In the genomic region with DNA sequence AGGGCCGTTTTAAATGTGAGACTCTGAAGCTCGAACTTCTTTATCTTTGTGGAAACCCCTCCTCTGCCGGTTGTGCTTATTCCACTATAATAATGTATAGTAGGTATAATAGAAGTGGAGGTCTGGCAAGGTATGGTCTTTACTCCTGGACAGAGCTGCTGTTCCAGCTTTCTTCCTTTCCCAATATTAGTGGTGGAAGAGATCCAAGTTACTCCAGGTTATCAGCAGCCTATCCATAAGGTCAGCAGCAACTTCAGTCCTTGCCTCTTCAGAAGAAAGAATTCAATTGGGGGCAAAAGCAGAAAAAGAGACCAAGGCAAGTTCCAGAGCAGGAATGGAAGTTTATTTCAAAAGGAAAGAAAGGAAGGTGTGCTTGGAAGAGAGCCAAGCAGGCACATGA, we compare ENCODE assay signal across 4 cellular contexts.
A peak's percentile ranks its signal among the peaks of the same experiment; 100 is the strongest.
DNase-seq lines count a peak whose midpoint lies in the region; ATAC-seq, FAIRE-seq and TF ChIP-seq lines count a peak whose summit lies in the region.
"Not testable (repeated sequence)": the region's sequence is repeated elsewhere in the genome, so short reads cannot be mapped to it uniquely, and the experiment has no call there.

No MANE protein-coding gene starts in this region.

- not testable (repeated sequence) for TF ChIP-seq POLR2A in GM12892 (IDR thresholded peaks at IDR 0.05; ENCODE audit: low read depth, low read length); right lobe of liver (IDR thresholded peaks at IDR 0.05)

- not testable (repeated sequence) for H3K27me3 ChIP-seq in right lobe of liver

- H3K36me3 ChIP-seq in right lobe of liver, result not testable (repeated sequence)

- not testable (repeated sequence) for H3K4me3 ChIP-seq in right lobe of liver

- intact Hi-C loops in right lobe of liver (cut with DNase I), result not testable (repeated sequence)

- H3K9me3 ChIP-seq in right lobe of liver, result not testable (repeated sequence)

- DNase-seq in GM12892 (ENCODE audit: insufficient read length); left lobe of liver (ENCODE audit: low spot score); right lobe of liver: not testable (repeated sequence)

- H3K4me1 ChIP-seq in right lobe of liver, result not testable (repeated sequence)

- peak overlapping the region; percentile 98 for H3K27ac ChIP-seq in VCaP
- not testable (repeated sequence) for H3K27ac ChIP-seq in right lobe of liver

- not testable (repeated sequence) for TF ChIP-seq CTCF in VCaP (conservative IDR thresholded peaks at IDR 0.05); right lobe of liver (IDR thresholded peaks at IDR 0.05)

- FAIRE-seq in GM12892 (lab: Jason Lieb, UNC), result peak; percentile 33

- 56% methylated on average over 3 of the region's 3 CpGs for WGBS in right lobe of liver (ENCODE audit: insufficient coverage, low coverage, low lambda C conversion rate, missing lambda C conversion rate)

- ATAC-seq in left lobe of liver, result peak; percentile 84
- ATAC-seq in right lobe of liver, result peak; percentile 71 to 77 (median 76)
